Comparison of ENCODE assay signal across 18 cellular contexts in the genomic region with DNA sequence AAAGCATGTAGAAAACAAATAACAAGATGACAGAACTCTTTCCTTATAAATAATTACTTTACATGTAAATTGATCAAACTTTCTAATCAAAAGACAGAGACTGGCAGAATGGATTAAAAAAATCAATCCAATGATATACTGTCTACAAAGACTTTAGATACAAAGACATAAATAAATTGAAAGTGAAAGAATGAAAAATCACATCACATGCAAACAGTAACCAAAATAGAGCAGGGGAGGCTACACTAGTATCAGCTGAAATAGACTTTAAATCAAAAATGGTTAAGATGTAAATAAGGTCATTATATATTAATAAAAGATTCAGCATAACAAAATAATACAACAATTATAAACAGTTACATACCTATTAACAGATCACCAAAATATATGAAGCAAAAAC.
DNase-seq lines count a peak whose midpoint lies in the region; ATAC-seq, FAIRE-seq and TF ChIP-seq lines count a peak whose summit lies in the region.
"Had no signal": no experiment of that assay in that cellular context is flagged by ENCODE, and none has a peak within 500 bp of the region (broad histone marks: within the 10 kb centered on the region; RNA-seq: fewer than 3 reads in every experiment).

No MANE protein-coding gene starts in this region.

- no peaks in the 10 kb centered on the region for H3K4me1 ChIP-seq in BE2C

- H3K27ac Mint-ChIP-seq in T-helper 17 cell = peak overlapping the region; percentile 49
- H3K27ac Mint-ChIP-seq: GM23338 had no signal

- no peaks in the 10 kb centered on the region for H3K27me3 Mint-ChIP-seq in T-helper 17 cell

- TF ChIP-seq CTCF in fibroblast of villous mesenchyme (IDR thresholded peaks at IDR 0.05; ENCODE audit: insufficient read depth, low read depth, low read length) (no peak), BE2C (IDR thresholded peaks at IDR 0.05; ENCODE audit: low read depth, low read length) (no peak)

- DNase-seq in T-helper 17 cell (no peak), fibroblast of villous mesenchyme (ENCODE audit: low read depth) (peak; percentile 8), BE2C (no peak), SW480 (ENCODE audit: low spot score) (no peak)
- no peak for DNase-seq in activated naive CD4-positive, alpha-beta T cell treated with Interleukin-2 at 50 U/mL for 16 hours
- DNase-seq: COR-L47; EL; Kasumi-1; NCI-H1417; NCI-H187 treated with DMSO at 0.1 percent for 48 hours; NCI-H69; NK-92 treated with Interleukin-12 subunit alpha and Interleukin-12 subunit beta, amount 100 ng/mL, for 24 hours had no signal

- H3K36me3 Mint-ChIP-seq in T-helper 17 cell (ENCODE audit: low read depth) = peaks cover 15% of the 10 kb centered on the region

- no peak overlapping the region for H3K4me3 ChIP-seq in fibroblast of villous mesenchyme (ENCODE audit: low read depth, low read length)
- no peak overlapping the region for H3K4me3 ChIP-seq in BE2C (ENCODE audit: low read depth, low read length)
- H3K4me3 ChIP-seq: GM23338, SJSA1 had no signal

- H3K4me1 Mint-ChIP-seq in T-helper 17 cell = peaks cover 25% of the 10 kb centered on the region

- no peak overlapping the region for H3K4me3 Mint-ChIP-seq in T-helper 17 cell
- H3K4me3 Mint-ChIP-seq: CD14-positive monocyte, GM23338 had no signal

- peak; percentile 43 for ATAC-seq in GM18520 (IDR thresholded peaks at IDR 0.05; ENCODE audit: unreplicated experiment)
- ATAC-seq in T-helper 17 cell = no peak
- no peak for ATAC-seq in GM19023 (IDR thresholded peaks at IDR 0.05; ENCODE audit: unreplicated experiment)
- ATAC-seq: GM23338 had no signal

- peak; percentile 66 for FAIRE-seq in A204.1 (lab: Jason Lieb, UNC)

- H3K9me3 ChIP-seq in T-helper 17 cell (ENCODE audit: control insufficient read depth, low read length, poor library complexity, severe bottlenecking) (no peaks in the 10 kb centered on the region), BE2C (no peaks in the 10 kb centered on the region)
- H3K9me3 ChIP-seq: SJSA1 had no signal

- peaks cover 7% of the 10 kb centered on the region for H3K36me3 ChIP-seq in BE2C

- H3K27me3 ChIP-seq in BE2C = no peaks in the 10 kb centered on the region
- H3K27me3 ChIP-seq: SJSA1 had no signal
